Comparison of ENCODE assay signal across 8 cellular contexts in the genomic region with DNA sequence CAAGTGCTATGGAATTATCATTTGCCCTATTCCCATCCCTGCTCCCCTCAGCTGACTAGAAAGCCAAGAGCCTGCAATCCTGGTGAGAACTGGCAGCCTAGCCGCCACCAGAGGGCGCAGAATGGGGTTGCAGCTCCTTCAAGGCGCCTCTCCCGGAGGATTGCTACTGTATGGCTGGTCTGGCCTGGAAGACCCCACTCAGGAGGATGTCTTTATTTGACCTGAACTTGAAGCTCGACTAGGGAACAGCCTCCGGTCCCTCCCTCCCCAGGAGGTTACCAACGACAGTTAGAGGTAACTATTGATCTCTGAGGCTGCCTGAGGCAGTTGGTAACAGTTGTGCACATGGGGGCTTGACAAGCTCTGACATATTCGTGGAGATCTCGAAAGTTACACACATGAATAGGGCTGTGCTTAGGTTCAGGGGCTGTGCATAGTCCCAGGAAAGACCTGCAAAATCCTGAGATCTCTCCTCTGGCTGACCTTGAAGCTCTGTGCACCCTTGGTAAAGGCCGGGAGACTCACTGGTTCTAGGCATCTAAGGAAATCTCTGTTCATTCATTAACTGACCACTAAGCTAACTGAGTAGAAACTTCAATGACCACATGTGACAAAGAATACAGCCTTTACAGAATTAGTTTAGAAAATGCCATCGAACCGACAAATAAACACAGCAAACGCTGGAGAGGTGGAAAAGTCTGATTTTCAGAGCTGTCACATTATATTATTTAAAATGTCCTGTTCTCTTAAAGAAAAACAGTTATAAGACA.
DNase-seq lines count a peak whose midpoint lies in the region; ATAC-seq lines count a peak whose summit lies in the region.

No MANE protein-coding gene starts in this region.

- no peaks in the 10 kb centered on the region for H3K79me1 ChIP-seq in mesenchymal stem cell (replicated peaks; ENCODE audit: low read length, poor library complexity, severe bottlenecking)

- no peaks in the 10 kb centered on the region for H3K9me3 ChIP-seq in effector memory CD4-positive, alpha-beta T cell (ENCODE audit: control insufficient read depth, low read length)
- no peaks in the 10 kb centered on the region for H3K9me3 ChIP-seq in mesenchymal stem cell (ENCODE audit: control insufficient read depth, low read length)

- H2AFZ ChIP-seq in mesenchymal stem cell (ENCODE audit: low read depth, low read length), result peak overlapping the region; percentile 11

- H3K9ac ChIP-seq in mesenchymal stem cell (ENCODE audit: low read length), result no peak overlapping the region

- DNase-seq in AG20443 (ENCODE audit: low spot score) (peak; percentile 84), NCI-H2171 treated with DMSO at 0.1 percent for 48 hours (lab: John Stamatoyannopoulos, UW) (peak; percentile 48), mesenchymal stem cell (peak; percentile 71)
- peak; percentile 67 to 77 for DNase-seq in activated CD4-positive, alpha-beta T cell treated with anti-CD3 and anti-CD28 coated beads, Interleukin-2, amount 50 U/mL, for 48 hours
- DNase-seq in effector memory CD4-positive, alpha-beta T cell, result peak; percentile 1 to 25 (median 6)
- peak; percentile 30 to 51 for DNase-seq in stimulated activated CD8-positive, alpha-beta memory T cell treated with anti-CD3 and anti-CD28 coated beads, Interleukin-2, amount 100 ng/mL, for 48 hours (ENCODE audit: low read depth in 2 of 2)

- peak overlapping the region in 1 of 2 experiments; percentile 70 for H3K18ac ChIP-seq in mesenchymal stem cell (ENCODE audit: low read depth in 1 of 2, low read length in 2 of 2)

- no peak overlapping the region for H3K4me3 ChIP-seq in effector memory CD4-positive, alpha-beta T cell (ENCODE audit: insufficient read depth, low read depth, low read length, poor library complexity, severe bottlenecking)
- no peak overlapping the region for H3K4me3 ChIP-seq in mesenchymal stem cell (ENCODE audit: insufficient read depth in 1 of 2, low read depth in 1 of 2, low read length in 2 of 2)

- H3K14ac ChIP-seq in mesenchymal stem cell (ENCODE audit: low read length in 2 of 2), result peak overlapping the region in 1 of 2 experiments; percentile 44

- ATAC-seq in GM18858 (IDR thresholded peaks at IDR 0.05; ENCODE audit: unreplicated experiment) (peak; percentile 89), HG03045 (IDR thresholded peaks at IDR 0.05; ENCODE audit: unreplicated experiment) (peak; percentile 94)

- H4K8ac ChIP-seq in mesenchymal stem cell (ENCODE audit: low read length), result no peak overlapping the region

- H3K4ac ChIP-seq in mesenchymal stem cell (ENCODE audit: low read depth in 1 of 2, low read length in 2 of 2), result peak overlapping the region in 1 of 2 experiments; percentile 51

- no peak overlapping the region for H3K4me2 ChIP-seq in mesenchymal stem cell (ENCODE audit: low read length, poor library complexity, severe bottlenecking)

- H3K27ac ChIP-seq in effector memory CD4-positive, alpha-beta T cell (ENCODE audit: insufficient read depth, low read length, poor library complexity, severe bottlenecking), result no peak overlapping the region
- H3K27ac ChIP-seq in mesenchymal stem cell (ENCODE audit: low read length, poor library complexity, severe bottlenecking), result peak overlapping the region; percentile 43

- no peak overlapping the region for H2BK5ac ChIP-seq in mesenchymal stem cell (ENCODE audit: low read depth, low read length, poor library complexity, severe bottlenecking)

- no peak overlapping the region for H2BK12ac ChIP-seq in mesenchymal stem cell (ENCODE audit: low read length in 2 of 2)

- no peak overlapping the region for H2BK15ac ChIP-seq in mesenchymal stem cell (ENCODE audit: low read depth, poor library complexity, severe bottlenecking)

- H2BK120ac ChIP-seq in mesenchymal stem cell (ENCODE audit: low read depth, low read length), result no peak overlapping the region

- H4K91ac ChIP-seq in mesenchymal stem cell (ENCODE audit: low read length), result no peak overlapping the region

- WGBS in mesenchymal stem cell, result 43% methylated on average over 10 of the region's 13 CpGs

- peak overlapping the region; percentile 26 for H2AK5ac ChIP-seq in mesenchymal stem cell (ENCODE audit: low read length, severe bottlenecking)

- H3K36me3 ChIP-seq in effector memory CD4-positive, alpha-beta T cell (ENCODE audit: control insufficient read depth, insufficient read depth, low read length), result no peaks in the 10 kb centered on the region
- no peaks in the 10 kb centered on the region for H3K36me3 ChIP-seq in mesenchymal stem cell (ENCODE audit: control insufficient read depth in 1 of 2, insufficient read depth in 2 of 2, low read depth in 1 of 2, low read length in 2 of 2)

- no peaks in the 10 kb centered on the region for H3K4me1 ChIP-seq in effector memory CD4-positive, alpha-beta T cell (ENCODE audit: control insufficient read depth, insufficient read depth, low read length, poor library complexity, severe bottlenecking)
- H3K4me1 ChIP-seq in mesenchymal stem cell (ENCODE audit: control insufficient read depth, insufficient read depth, low read depth, low read length), result peaks cover 7% of the 10 kb centered on the region

- H3K23ac ChIP-seq in mesenchymal stem cell (ENCODE audit: low read length in 2 of 2), result no peak overlapping the region

- no peaks in the 10 kb centered on the region for H3K27me3 ChIP-seq in effector memory CD4-positive, alpha-beta T cell (replicated peaks; ENCODE audit: control insufficient read depth, insufficient read depth, low read length, poor library complexity, severe bottlenecking)
- H3K27me3 ChIP-seq in mesenchymal stem cell (ENCODE audit: control insufficient read depth in 1 of 2, insufficient read depth in 1 of 2, low read length in 2 of 2), result no peaks in the 10 kb centered on the region

Comparison
In these comparisons a context has a peak if more than half of its experiments do, and no peak if none do; other contexts are left out.
1. DNase-seq: peak in every context shown above with its lines; median percentile 84 in AG20443; 72 in activated CD4-positive, alpha-beta T cell treated with anti-CD3 and anti-CD28 coated beads, Interleukin-2, amount 50 U/mL, for 48 hours; 71 in mesenchymal stem cell; 48 in NCI-H2171 treated with DMSO at 0.1 percent for 48 hours; 40 in stimulated activated CD8-positive, alpha-beta memory T cell treated with anti-CD3 and anti-CD28 coated beads, Interleukin-2, amount 100 ng/mL, for 48 hours; 6 in effector memory CD4-positive, alpha-beta T cell.